Comparison of ENCODE assay signal across 20 cellular contexts in the genomic region with DNA sequence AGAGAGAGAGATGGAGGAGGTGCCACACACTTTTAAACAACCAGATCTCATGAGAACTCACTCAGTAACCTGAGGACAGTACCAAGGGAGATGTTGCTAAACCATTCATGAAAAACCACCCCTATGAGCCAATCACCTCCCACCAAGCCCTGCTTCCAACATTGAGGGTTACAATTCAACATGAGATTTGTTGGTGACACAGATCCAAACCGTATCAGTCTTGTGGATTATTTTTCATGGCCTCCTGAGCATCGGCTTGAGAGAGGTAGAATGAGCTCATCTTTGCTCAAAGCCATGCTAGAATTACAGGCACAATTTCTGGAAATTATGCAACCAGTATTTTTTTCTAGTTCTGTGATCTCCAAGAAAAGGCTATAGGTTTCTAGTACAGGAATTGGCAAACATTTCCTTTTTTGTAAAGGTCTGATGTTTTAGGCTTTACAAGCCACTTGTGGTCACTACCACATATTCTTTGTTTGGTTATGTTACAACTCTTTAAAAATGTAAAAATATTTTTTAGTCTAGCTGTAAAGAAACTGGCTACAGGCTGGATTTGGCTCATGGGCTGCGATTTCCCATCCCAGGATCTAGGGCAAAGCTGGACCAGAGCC.
DNase-seq lines count a peak whose midpoint lies in the region; ATAC-seq and TF ChIP-seq lines count a peak whose summit lies in the region.
"Had no signal": no experiment of that assay in that cellular context is flagged by ENCODE, and none has a peak within 500 bp of the region (broad histone marks: within the 10 kb centered on the region; RNA-seq: fewer than 3 reads in every experiment).

No MANE protein-coding gene starts in this region.

- H3K27me3 Mint-ChIP-seq in activated CD8-positive, alpha-beta T cell treated with anti-CD3 and anti-CD28 coated beads for 36 hours, result no peaks in the 10 kb centered on the region
- H3K27me3 Mint-ChIP-seq in activated CD8-positive, alpha-beta T cell treated with anti-CD3 and anti-CD28 coated beads, Interleukin-2, amount 10 ng/mL, durations not matched to agents 7 days and 5 days (ENCODE audit: low read depth), result no peaks in the 10 kb centered on the region
- no peaks in the 10 kb centered on the region for H3K27me3 Mint-ChIP-seq in activated T-helper 17 cell treated with anti-CD3 and anti-CD28 coated beads, Interleukin-2, amount 50 U/mL, for 72 hours

- no peak overlapping the region for H3K27ac ChIP-seq in upper lobe of right lung
- H3K27ac ChIP-seq: GM23248, RWPE1, SJCRH30 had no signal

- CTCF ChIA-PET in activated CD8-positive, alpha-beta T cell treated with anti-CD3 and anti-CD28 coated beads for 36 hours (lab: Charles Lee), result interaction anchor here (1.2 kb wide), 1 partner anchor 86 kb away, joined by 3 read pairs; no protein-coding TSS in a partner anchor
- CTCF ChIA-PET in activated CD8-positive, alpha-beta T cell treated with anti-CD3 and anti-CD28 coated beads, Interleukin-2, amount 10 ng/mL, durations not matched to agents 7 days and 5 days (lab: Charles Lee), result no interaction called here

- no peak overlapping the region for H3K4me3 Mint-ChIP-seq in activated CD8-positive, alpha-beta T cell treated with anti-CD3 and anti-CD28 coated beads for 36 hours
- no peak overlapping the region for H3K4me3 Mint-ChIP-seq in activated CD8-positive, alpha-beta T cell treated with anti-CD3 and anti-CD28 coated beads, Interleukin-2, amount 10 ng/mL, durations not matched to agents 7 days and 5 days
- no peak overlapping the region for H3K4me3 Mint-ChIP-seq in activated T-helper 17 cell treated with anti-CD3 and anti-CD28 coated beads, Interleukin-2, amount 50 U/mL, for 72 hours
- H3K4me3 Mint-ChIP-seq: CD14-positive monocyte, IgD-negative memory B cell had no signal

- no peaks in the 10 kb centered on the region for H3K9me3 ChIP-seq in upper lobe of right lung
- H3K9me3 ChIP-seq: SJCRH30 had no signal

- intact Hi-C loops in activated CD8-positive, alpha-beta T cell treated with anti-CD3 and anti-CD28 coated beads for 36 hours (cut with micrococcal nuclease), result no loop called here
- intact Hi-C loops in upper lobe of right lung (cut with DNase I), result no loop called here

- in situ Hi-C loops in G401 (cut with HindIII; ENCODE audit: low sequenced_read_pairs), result no loop called here

- H3K36me3 ChIP-seq in upper lobe of right lung, result no peaks in the 10 kb centered on the region
- H3K36me3 ChIP-seq: SJCRH30 had no signal

- H3K36me3 Mint-ChIP-seq in activated CD8-positive, alpha-beta T cell treated with anti-CD3 and anti-CD28 coated beads for 36 hours (ENCODE audit: low read depth), result no peaks in the 10 kb centered on the region
- no peaks in the 10 kb centered on the region for H3K36me3 Mint-ChIP-seq in activated CD8-positive, alpha-beta T cell treated with anti-CD3 and anti-CD28 coated beads, Interleukin-2, amount 10 ng/mL, durations not matched to agents 7 days and 5 days (ENCODE audit: low read depth)
- H3K36me3 Mint-ChIP-seq in activated T-helper 17 cell treated with anti-CD3 and anti-CD28 coated beads, Interleukin-2, amount 50 U/mL, for 72 hours (ENCODE audit: low read depth), result no peaks in the 10 kb centered on the region
- H3K36me3 Mint-ChIP-seq: CD14-positive monocyte, IgD-negative memory B cell had no signal

- no peaks in the 10 kb centered on the region for H3K9me3 Mint-ChIP-seq in activated CD8-positive, alpha-beta T cell treated with anti-CD3 and anti-CD28 coated beads for 36 hours
- no peaks in the 10 kb centered on the region for H3K9me3 Mint-ChIP-seq in activated CD8-positive, alpha-beta T cell treated with anti-CD3 and anti-CD28 coated beads, Interleukin-2, amount 10 ng/mL, durations not matched to agents 7 days and 5 days (ENCODE audit: insufficient read depth)
- H3K9me3 Mint-ChIP-seq in activated T-helper 17 cell treated with anti-CD3 and anti-CD28 coated beads, Interleukin-2, amount 50 U/mL, for 72 hours, result no peaks in the 10 kb centered on the region
- H3K9me3 Mint-ChIP-seq: IgD-negative memory B cell had no signal

- peak; percentile 20 for ATAC-seq in activated CD8-positive, alpha-beta T cell treated with anti-CD3 and anti-CD28 coated beads for 36 hours
- no peak for ATAC-seq in activated CD8-positive, alpha-beta T cell treated with anti-CD3 and anti-CD28 coated beads, Interleukin-2, amount 10 ng/mL, durations not matched to agents 7 days and 5 days
- ATAC-seq in activated T-helper 17 cell treated with anti-CD3 and anti-CD28 coated beads, Interleukin-2, amount 50 U/mL, for 72 hours (replicated peaks), result peak; percentile 69
- ATAC-seq in upper lobe of right lung, result no peak
- ATAC-seq: HCT116 had no signal

- peaks cover 3% of the 10 kb centered on the region for H3K27me3 ChIP-seq in upper lobe of right lung
- H3K27me3 ChIP-seq: SJCRH30 had no signal

- H3K4me3 ChIP-seq in fibroblast of villous mesenchyme (ENCODE audit: low read depth, low read length) (no peak overlapping the region), upper lobe of right lung (no peak overlapping the region)
- H3K4me3 ChIP-seq: GM23248, SJCRH30 had no signal

- POLR2A ChIA-PET in activated CD8-positive, alpha-beta T cell treated with anti-CD3 and anti-CD28 coated beads for 36 hours (lab: Charles Lee), result no interaction called here
- POLR2A ChIA-PET in activated CD8-positive, alpha-beta T cell treated with anti-CD3 and anti-CD28 coated beads, Interleukin-2, amount 10 ng/mL, durations not matched to agents 7 days and 5 days (lab: Charles Lee), result no interaction called here

- peaks cover 7% of the 10 kb centered on the region for H3K4me1 Mint-ChIP-seq in activated CD8-positive, alpha-beta T cell treated with anti-CD3 and anti-CD28 coated beads for 36 hours (ENCODE audit: low read depth)
- H3K4me1 Mint-ChIP-seq in activated CD8-positive, alpha-beta T cell treated with anti-CD3 and anti-CD28 coated beads, Interleukin-2, amount 10 ng/mL, durations not matched to agents 7 days and 5 days (ENCODE audit: low read depth), result peaks cover 10% of the 10 kb centered on the region
- H3K4me1 Mint-ChIP-seq in activated T-helper 17 cell treated with anti-CD3 and anti-CD28 coated beads, Interleukin-2, amount 50 U/mL, for 72 hours, result no peaks in the 10 kb centered on the region

- H3K4me1 ChIP-seq in upper lobe of right lung, result no peaks in the 10 kb centered on the region
- H3K4me1 ChIP-seq: SJCRH30 had no signal

- H3K27ac Mint-ChIP-seq in activated CD8-positive, alpha-beta T cell treated with anti-CD3 and anti-CD28 coated beads for 36 hours, result no peak overlapping the region
- no peak overlapping the region for H3K27ac Mint-ChIP-seq in activated CD8-positive, alpha-beta T cell treated with anti-CD3 and anti-CD28 coated beads, Interleukin-2, amount 10 ng/mL, durations not matched to agents 7 days and 5 days
- peak overlapping the region; percentile 2 for H3K27ac Mint-ChIP-seq in activated T-helper 17 cell treated with anti-CD3 and anti-CD28 coated beads, Interleukin-2, amount 50 U/mL, for 72 hours
- H3K27ac Mint-ChIP-seq: CD14-positive monocyte, IgD-negative memory B cell had no signal

- no peak for TF ChIP-seq CTCF in activated CD8-positive, alpha-beta T cell treated with anti-CD3 and anti-CD28 coated beads for 36 hours (IDR thresholded peaks at IDR 0.05)
- no peak for TF ChIP-seq CTCF in fibroblast of villous mesenchyme (IDR thresholded peaks at IDR 0.05; ENCODE audit: insufficient read depth, low read depth, low read length)
- TF ChIP-seq CTCF in upper lobe of right lung (IDR thresholded peaks at IDR 0.05), result no peak

- DNase-seq in activated CD8-positive, alpha-beta T cell treated with anti-CD3 and anti-CD28 coated beads for 36 hours, result peak; percentile 2
- DNase-seq in activated CD8-positive, alpha-beta T cell treated with anti-CD3 and anti-CD28 coated beads, Interleukin-2, amount 10 ng/mL, durations not matched to agents 7 days and 5 days, result no peak
- DNase-seq in fibroblast of villous mesenchyme (ENCODE audit: low read depth), result peak; percentile 41
- DNase-seq in stromal cell of bone marrow (ENCODE audit: low read depth), result peak; percentile 36
- no peak for DNase-seq in G401 (ENCODE audit: low spot score)
- DNase-seq in upper lobe of right lung, result no peak
- DNase-seq in NCI-H524 treated with DMSO at 0.1 percent for 48 hours (lab: John Stamatoyannopoulos, UW), result no peak
- DNase-seq: COR-L47, DMS153, GM23248, NCI-H1436, NCI-H2081, NCI-H524, OCI-M1, SJCRH30 had no signal

Comparison
In these comparisons a context has a peak if more than half of its experiments do, and no peak if none do; other contexts are left out.
1. ATAC-seq: peak in activated CD8-positive, alpha-beta T cell treated with anti-CD3 and anti-CD28 coated beads for 36 hours (single experiment) and activated T-helper 17 cell treated with anti-CD3 and anti-CD28 coated beads, Interleukin-2, amount 50 U/mL, for 72 hours (single experiment); none in activated CD8-positive, alpha-beta T cell treated with anti-CD3 and anti-CD28 coated beads, Interleukin-2, amount 10 ng/mL, durations not matched to agents 7 days and 5 days (single experiment) and upper lobe of right lung (single experiment).
2. DNase-seq: peak in activated CD8-positive, alpha-beta T cell treated with anti-CD3 and anti-CD28 coated beads for 36 hours (single experiment), fibroblast of villous mesenchyme (single experiment) and stromal cell of bone marrow (single experiment); none in activated CD8-positive, alpha-beta T cell treated with anti-CD3 and anti-CD28 coated beads, Interleukin-2, amount 10 ng/mL, durations not matched to agents 7 days and 5 days (single experiment), G401 (single experiment), upper lobe of right lung (single experiment) and NCI-H524 treated with DMSO at 0.1 percent for 48 hours (single experiment).